Comparison of ENCODE assay signal across 32 cellular contexts in the genomic region with DNA sequence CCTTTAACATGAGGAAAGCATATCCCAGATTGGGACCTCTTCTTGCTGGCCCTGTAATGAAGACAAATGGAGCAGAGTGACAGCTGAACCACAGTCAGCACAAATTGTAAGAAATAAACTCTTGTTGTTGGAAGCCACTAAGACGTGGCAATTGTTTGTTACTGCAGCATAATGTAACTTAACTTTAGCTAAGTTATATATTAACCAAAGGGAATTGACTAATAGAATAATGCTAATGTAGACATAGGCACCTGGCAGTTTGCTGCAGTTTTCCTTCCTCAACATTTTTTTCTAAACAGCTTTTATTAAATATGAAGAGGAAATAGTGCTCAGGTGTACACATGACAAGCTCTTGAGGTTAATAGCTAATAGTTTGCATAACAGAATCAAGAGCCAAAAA.
"Had no signal": no experiment of that assay in that cellular context is flagged by ENCODE, and none has a peak within 500 bp of the region (broad histone marks: within the 10 kb centered on the region; RNA-seq: fewer than 3 reads in every experiment).

No MANE protein-coding gene starts in this region.

- DNase-seq: activated CD4-positive, alpha-beta memory T cell treated with anti-CD3 and anti-CD28 coated beads for 36 hours; activated CD4-positive, alpha-beta T cell treated with anti-CD3 and anti-CD28 coated beads for 36 hours; activated CD4-positive, alpha-beta T cell treated with anti-CD3 and anti-CD28 coated beads, Interleukin-2, amount 10 ng/mL, durations not matched to agents 24 days and 14 days; activated CD4-positive, CD25-positive, alpha-beta regulatory T cell; activated CD4-positive, CD25-positive, alpha-beta regulatory T cell treated with anti-CD3 and anti-CD28 coated beads, Interleukin-2, amount 50 U/mL, for 72 hours; activated CD8-positive, alpha-beta memory T cell treated with anti-CD3 and anti-CD28 coated beads, Interleukin-2, amount 10 ng/mL, durations not matched to agents 7 days and 5 days; activated CD8-positive, alpha-beta memory T cell treated with anti-CD3 and anti-CD28 coated beads, Interleukin-2, amount 50 U/mL, for 4 hours; activated CD8-positive, alpha-beta T cell treated with anti-CD3 and anti-CD28 coated beads, Interleukin-2, amount 10 ng/mL, durations not matched to agents 7 days and 5 days; activated effector memory CD4-positive, alpha-beta T cell treated with anti-CD3 and anti-CD28 coated beads, Interleukin-2, amount 50 U/mL, for 16 hours; activated naive CD4-positive, alpha-beta T cell treated with anti-CD3 and anti-CD28 coated beads for 36 hours; activated naive CD8-positive, alpha-beta T cell treated with anti-CD3 and anti-CD28 coated beads for 36 hours; activated naive CD8-positive, alpha-beta T cell treated with anti-CD3 and anti-CD28 coated beads, Interleukin-2, amount 50 U/mL, for 24 hours; activated T-cell treated with anti-CD3 and anti-CD28 coated beads, Interleukin-2, amount 50 U/mL, for 1 hour; activated T-cell treated with anti-CD3 and anti-CD28 coated beads, Interleukin-2, amount 50 U/mL, for 48 hours; adrenal gland; amygdala; aorta; body of pancreas; central memory CD4-positive, alpha-beta T cell; cerebellar nuclear complex; colonic mucosa; dorsolateral prefrontal cortex; effector memory CD4-positive, alpha-beta T cell; endodermal cell; foreskin melanocyte; heart right ventricle; T-helper 1 cell; T-helper 17 cell; T1000 had no signal

- ATAC-seq: activated CD4-positive, alpha-beta T cell treated with anti-CD3 and anti-CD28 coated beads for 36 hours; activated CD8-positive, alpha-beta memory T cell treated with anti-CD3 and anti-CD28 coated beads, Interleukin-2, amount 10 ng/mL, durations not matched to agents 7 days and 5 days; activated CD8-positive, alpha-beta T cell treated with anti-CD3 and anti-CD28 coated beads, Interleukin-2, amount 10 ng/mL, durations not matched to agents 7 days and 5 days; activated naive CD8-positive, alpha-beta T cell treated with anti-CD3 and anti-CD28 coated beads, Interleukin-2, amount 50 U/mL, for 24 hours; body of pancreas; gastroesophageal sphincter; heart right ventricle; T-helper 17 cell had no signal

- H3K4me1 ChIP-seq: adrenal gland, body of pancreas, colonic mucosa, esophagus muscularis mucosa, gastroesophageal sphincter had no signal

- H3K27me3 ChIP-seq: adrenal gland, body of pancreas, cardiac muscle cell, colonic mucosa, dorsolateral prefrontal cortex, esophagus muscularis mucosa, gastroesophageal sphincter, heart right ventricle had no signal

- H3K27ac ChIP-seq: adrenal gland, body of pancreas, cardiac muscle cell, colonic mucosa, esophagus muscularis mucosa, gastroesophageal sphincter, heart right ventricle had no signal

- H3K36me3 ChIP-seq: adrenal gland, cardiac muscle cell, colonic mucosa, esophagus muscularis mucosa, gastroesophageal sphincter, heart right ventricle had no signal

- H3K9me3 ChIP-seq: adrenal gland, body of pancreas, colonic mucosa, esophagus muscularis mucosa had no signal

- H3K4me3 ChIP-seq: adrenal gland, body of pancreas, cardiac muscle cell, colonic mucosa, dorsolateral prefrontal cortex, esophagus muscularis mucosa, gastroesophageal sphincter, heart right ventricle had no signal
